In genomic region chr20:38043512-38044300, GRCh38 we compare ENCODE assay signal across 1 cellular context.
TF ChIP-seq lines count a peak whose summit lies in the region.

No MANE protein-coding gene starts in this region.

TF ChIP-seq in K562, 482 proteins besides CTCF, POLR2A, EP300 and RAD21:
- TF ChIP-seq NR1H2 (CRISPR knock-in tag; IDR thresholded peaks at IDR 0.05) (no peak), ATF3 (IDR thresholded peaks at IDR 0.05) (0 out of 2 replicates have a peak, but pooled peaks have one; percentile 41), ATF3 (CRISPR knock-in tag; conservative IDR thresholded peaks at IDR 0.05) (no peak), ZSCAN29 (IDR thresholded peaks at IDR 0.05) (no peak), BHLHE40 (IDR thresholded peaks at IDR 0.05; ENCODE audit: low read length) (no peak), ZNF408 (CRISPR knock-in tag; IDR thresholded peaks at IDR 0.05; ENCODE audit: low read depth) (no peak)
TF ChIP-seq in K562: peak in this region for 1.
